In the genomic region with DNA sequence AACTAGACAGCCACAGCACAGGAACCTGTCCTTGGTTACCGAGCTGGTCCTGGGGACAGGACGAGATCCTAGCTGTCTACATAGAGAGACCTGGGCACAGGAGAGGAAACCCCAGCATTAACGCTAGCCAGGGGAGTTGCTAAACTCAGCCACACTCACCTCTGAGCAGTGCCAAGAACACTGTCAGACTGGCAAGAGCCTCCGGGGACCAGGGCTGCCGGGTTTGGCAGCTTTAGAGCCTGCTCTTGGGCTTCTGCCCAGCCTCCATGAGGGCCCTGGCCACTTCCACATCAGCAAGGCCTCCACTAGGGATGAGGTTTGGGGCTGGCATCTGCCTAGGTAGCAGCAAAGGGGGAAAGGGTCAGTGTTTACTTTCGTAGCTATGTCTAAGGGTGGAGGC, we compare ENCODE assay signal across 8 cellular contexts. TPM values are rescaled to one million over a fixed set of nuclear protein-coding genes. Genes with fewer than 3 reads are reported as not detected.
A peak's percentile ranks its signal among the peaks of the same experiment; 100 is the strongest.
DNase-seq lines count a peak whose midpoint lies in the region; ATAC-seq and TF ChIP-seq lines count a peak whose summit lies in the region.

No MANE protein-coding gene starts in this region.

- H3K36me3 ChIP-seq in RWPE2 (ENCODE audit: low read depth): peaks cover 55% of the 10 kb centered on the region
- H3K36me3 ChIP-seq in esophagus muscularis mucosa: peaks cover 8 to 29% (median 21%) of the 10 kb centered on the region in 4 donors
- H3K36me3 ChIP-seq in osteoblast (ENCODE audit: insufficient read depth, low read length): peaks cover 9% of the 10 kb centered on the region

- H3K4me2 ChIP-seq in osteoblast (ENCODE audit: insufficient read depth, low read length): peak overlapping the region; percentile 83

- H3K79me2 ChIP-seq in osteoblast (ENCODE audit: insufficient read depth, low read length): peaks cover 83% of the 10 kb centered on the region

- H3K4me1 ChIP-seq in RWPE2 (ENCODE audit: insufficient read depth, poor library complexity, severe bottlenecking) (peaks cover 69% of the 10 kb centered on the region), esophagus muscularis mucosa (peaks cover 87 to 97% (median 96%) of the 10 kb centered on the region in 4 donors), osteoblast (ENCODE audit: insufficient read depth, low read length) (peaks cover 78% of the 10 kb centered on the region)

- H3K4me3 ChIP-seq in RWPE2 (ENCODE audit: severe bottlenecking) (no peak overlapping the region), esophagus muscularis mucosa (peak overlapping the region; percentile 50 to 63 (median 54)), osteoblast (ENCODE audit: insufficient read depth, low read length) (peak overlapping the region; percentile 67)

- no peak for TF ChIP-seq EP300 in esophagus muscularis mucosa (IDR thresholded peaks at IDR 0.05)

- no peaks in the 10 kb centered on the region for H3K27me3 ChIP-seq in RWPE2 (ENCODE audit: insufficient read depth, poor library complexity, severe bottlenecking)
- no peaks in the 10 kb centered on the region for H3K27me3 ChIP-seq in esophagus muscularis mucosa
- no peaks in the 10 kb centered on the region for H3K27me3 ChIP-seq in osteoblast (ENCODE audit: insufficient read depth, low read length)

- peak overlapping the region; percentile 95 for H3K27ac ChIP-seq in RWPE2 (ENCODE audit: poor library complexity, severe bottlenecking)
- peak overlapping the region; percentile 93 to 100 (median 96) for H3K27ac ChIP-seq in esophagus muscularis mucosa (replicated peaks in 1 of 4)
- peak overlapping the region; percentile 98 for H3K27ac ChIP-seq in osteoblast (ENCODE audit: low read depth, low read length)

- intact Hi-C loops in esophagus muscularis mucosa (cut with DNase I): loop anchor here (10.0 kb wide), 1 partner anchor 279 kb away; the partner anchor contains the start of genes CNOT9 and USP37

- H4K20me1 ChIP-seq in osteoblast (ENCODE audit: insufficient read depth, low read length): peaks cover 20% of the 10 kb centered on the region

- H3K9me3 ChIP-seq in RWPE2 (ENCODE audit: severe bottlenecking) (no peaks in the 10 kb centered on the region), esophagus muscularis mucosa (no peaks in the 10 kb centered on the region), osteoblast (ENCODE audit: low read depth, low read length) (no peaks in the 10 kb centered on the region)

- peak; percentile 64 for DNase-seq in D341Med (ENCODE audit: low spot score)
- no peak for DNase-seq in RWPE2 (ENCODE audit: low spot score)
- DNase-seq in esophagus muscularis mucosa (ENCODE audit: extremely low spot score): no peak
- peak; percentile 92 for DNase-seq in osteoblast (ENCODE audit: insufficient read length, low spot score, missing footprints)
- DNase-seq in NCI-H748 (lab: John Stamatoyannopoulos, UW; ENCODE audit: unreplicated experiment): no peak
- DNase-seq in hepatic stellate cell (ENCODE audit: low spot score): no peak

- TF ChIP-seq CTCF in RWPE2 (IDR thresholded peaks at IDR 0.05; ENCODE audit: poor library complexity, severe bottlenecking): no peak
- no peak for TF ChIP-seq CTCF in esophagus muscularis mucosa (IDR thresholded peaks at IDR 0.05)
- no peak for TF ChIP-seq CTCF in osteoblast (IDR thresholded peaks at IDR 0.05; ENCODE audit: extremely low read depth, low read depth, low read length)

- 16% methylated on average over 5 of the region's 6 CpGs for WGBS in esophagus muscularis mucosa

- H2AFZ ChIP-seq in osteoblast (ENCODE audit: low read length): no peak overlapping the region

- ATAC-seq in RWPE2 (ENCODE audit: low read depth) (no peak), HG02885 (IDR thresholded peaks at IDR 0.05; ENCODE audit: poor library complexity, unreplicated experiment) (no peak), GM18867 (IDR thresholded peaks at IDR 0.05; ENCODE audit: unreplicated experiment) (no peak)

- no peak for TF ChIP-seq POLR2A in esophagus muscularis mucosa (IDR thresholded peaks at IDR 0.05; ENCODE audit: low read depth)

RNA-seq across cellular contexts. Expression of gene TMBIM1, which starts 6.7 kb away (rescaled TPM):
- total RNA-seq in esophagus muscularis mucosa: 100 to 1,000 TPM; 131 to 238 (median 197) TPM
- total RNA-seq in osteoblast: 155 and 187 TPM in 2 replicates

RNA-seq across cellular contexts. Expression of gene PNKD, which starts 15.3 kb away (rescaled TPM):
- total RNA-seq in esophagus muscularis mucosa (10 to 100 TPM; 40.3 to 74.1 (median 56.5) TPM), osteoblast (23.2 and 24.2 TPM in 2 replicates)

RNA-seq across cellular contexts. Expression of gene AAMP, which starts 15.7 kb away (rescaled TPM):
- 100 to 1,000 TPM; 104 to 169 (median 144) TPM for total RNA-seq in esophagus muscularis mucosa
- 85.7 and 97.0 TPM in 2 replicates for total RNA-seq in osteoblast

RNA-seq across cellular contexts. Expression of gene GPBAR1, which starts 24.8 kb away (rescaled TPM):
- total RNA-seq in esophagus muscularis mucosa: 1 to 10 TPM in 3 of 4 donors, under 1 TPM in 1; 0.42 to 4.5 (median 3.9) TPM
- total RNA-seq in osteoblast: 0.36 TPM in 1 of 2 replicates, not detected in the other

Comparison
In these comparisons a context has a peak if more than half of its experiments do, and no peak if none do; other contexts are left out.
1. DNase-seq: peak in D341Med (single experiment) and osteoblast (single experiment); none in RWPE2 (single experiment), esophagus muscularis mucosa (single experiment), NCI-H748 (single experiment) and hepatic stellate cell (single experiment).
2. Peak in every context shown above with its lines, with median percentiles within 50 percentile points of each other: H3K27ac ChIP-seq.